Comparison of ENCODE assay signal across 8 cellular contexts in genomic region chr12:57547366-57548315, GRCh38. TPM values are rescaled to one million over a fixed set of nuclear protein-coding genes. Genes with fewer than 3 reads are reported as not detected.
DNase-seq lines count a peak whose midpoint lies in the region; ATAC-seq and TF ChIP-seq lines count a peak whose summit lies in the region.

No MANE protein-coding gene starts in this region.

- H3K9ac ChIP-seq in skeletal muscle tissue (ENCODE audit: low read depth in 1 of 3, low read length in 3 of 3): peak overlapping the region in 2 of 3 donors; percentile 56 to 60

- TF ChIP-seq CTCF in HEK293 (tag by site-specific recombination; IDR thresholded peaks at IDR 0.05) (no peak), WERI-Rb-1 (IDR thresholded peaks at IDR 0.05; ENCODE audit: low read depth, low read length) (no peak), foreskin fibroblast (IDR thresholded peaks at IDR 0.05; ENCODE audit: low read depth, low read length) (no peak)

- H3K36me3 ChIP-seq in HEK293 (ENCODE audit: control insufficient read depth in 2 of 2, insufficient read depth in 1 of 2, low read length in 2 of 2): peaks cover 4 to 28% of the 10 kb centered on the region in 2 experiments; a peak in 2 of 3 replicates
- H3K36me3 ChIP-seq in WERI-Rb-1: peaks cover 13% of the 10 kb centered on the region
- peaks cover 0 to 4% (median 0%) of the 10 kb centered on the region in 3 donors for H3K36me3 ChIP-seq in skeletal muscle tissue (ENCODE audit: control insufficient read depth in 3 of 3, insufficient read depth in 3 of 3, low read length in 3 of 3)

- H3K27ac ChIP-seq in HEK293 (ENCODE audit: extremely low read depth, low read depth, low read length): no peak overlapping the region
- no peak overlapping the region; the same call in 1 of the 2 replicates for H3K27ac ChIP-seq in WERI-Rb-1
- no peak overlapping the region for H3K27ac ChIP-seq in skeletal muscle tissue (ENCODE audit: low read depth, low read length)

- no peak for ATAC-seq in HG03378 (IDR thresholded peaks at IDR 0.05; ENCODE audit: unreplicated experiment)
- no peak for ATAC-seq in GM18519 (IDR thresholded peaks at IDR 0.05; ENCODE audit: low FRiP score, unreplicated experiment)
- no peak for ATAC-seq in GM21447 (IDR thresholded peaks at IDR 0.05; ENCODE audit: unreplicated experiment)

- POLR2A ChIA-PET in HEK293 (lab: Yijun Ruan, JAX): interaction anchor here (0.7 to 2.6 kb wide), 7 partner anchors 9 to 394 kb away, joined by 3 to 16 read pairs (median 6); partner anchors contain the start of genes ATP23, DDIT3 and MBD6

- H3K9me3 ChIP-seq in HEK293 (ENCODE audit: control insufficient read depth, insufficient read depth, low read depth, low read length): no peaks in the 10 kb centered on the region
- no peaks in the 10 kb centered on the region for H3K9me3 ChIP-seq in WERI-Rb-1 (ENCODE audit: severe bottlenecking)
- H3K9me3 ChIP-seq in skeletal muscle tissue (ENCODE audit: control insufficient read depth in 3 of 3, low read length in 3 of 3): no peaks in the 10 kb centered on the region

- H3K4me3 ChIP-seq in HEK293 (ENCODE audit: low read depth, low read length): peak overlapping the region; percentile 27
- H3K4me3 ChIP-seq in WERI-Rb-1 (ENCODE audit: low read depth, low read length): peak overlapping the region; percentile 90
- H3K4me3 ChIP-seq in foreskin fibroblast (ENCODE audit: low read depth in 1 of 2, low read length in 2 of 2): peak overlapping the region; percentile 88 to 89
- H3K4me3 ChIP-seq in skeletal muscle tissue (ENCODE audit: low read length in 3 of 3): peak overlapping the region; percentile 80 to 95 (median 84)

- DNase-seq in WERI-Rb-1 (no peak), foreskin fibroblast (no peak)
- no peak for DNase-seq in activated CD4-positive, alpha-beta T cell treated with anti-CD3 and anti-CD28 coated beads for 48 hours

- H3K4me1 ChIP-seq in HEK293 (ENCODE audit: control insufficient read depth, insufficient read depth, low read length): peaks cover 5% of the 10 kb centered on the region
- peaks cover 22 to 27% (median 25%) of the 10 kb centered on the region in 3 donors for H3K4me1 ChIP-seq in skeletal muscle tissue (ENCODE audit: control insufficient read depth in 3 of 3, insufficient read depth in 3 of 3, low read length in 3 of 3)

- no peaks in the 10 kb centered on the region for H3K27me3 ChIP-seq in WERI-Rb-1 (ENCODE audit: insufficient read depth, low read depth, severe bottlenecking)
- peaks cover 29 to 39% (median 29%) of the 10 kb centered on the region in 3 donors for H3K27me3 ChIP-seq in skeletal muscle tissue (ENCODE audit: control insufficient read depth in 3 of 3, insufficient read depth in 3 of 3, low read length in 3 of 3)

- CTCF ChIA-PET in HEK293 (lab: Yijun Ruan, JAX): interaction anchor here (1.1 to 1.9 kb wide), 3 partner anchors 36 to 75 kb away, joined by 3 to 5 read pairs (median 4); no protein-coding TSS in a partner anchor

TF ChIP-seq in HEK293, 187 proteins besides CTCF, POLR2A, EP300 and RAD21:
- TF ChIP-seq ZNF529 (tag by site-specific recombination; IDR thresholded peaks at IDR 0.05; ENCODE audit: insufficient replicate concordance) (no peak), HIC1 (tag by site-specific recombination; IDR thresholded peaks at IDR 0.05) (no peak), ZNF514 (tag by site-specific recombination; IDR thresholded peaks at IDR 0.05) (no peak), TCF7L2 (IDR thresholded peaks at IDR 0.05; ENCODE audit: borderline replicate concordance, low read depth, low read length) (no peak), ZNF626 (tag by site-specific recombination; IDR thresholded peaks at IDR 0.05) (no peak), ZNF18 (tag by site-specific recombination; IDR thresholded peaks at IDR 0.05) (no peak), ZNF600 (tag by site-specific recombination; IDR thresholded peaks at IDR 0.05) (no peak), ZBTB48 (tag by site-specific recombination; IDR thresholded peaks at IDR 0.05) (0 out of 2 replicates have a peak, but pooled peaks have one; percentile 1), ZSCAN30 (tag by site-specific recombination; IDR thresholded peaks at IDR 0.05) (no peak), ZNF549 (tag by site-specific recombination; IDR thresholded peaks at IDR 0.05) (no peak), PRDM1 (tag by site-specific recombination; IDR thresholded peaks at IDR 0.05) (peak; percentile 43; the same call in 1 of the 2 replicates)

RNA-seq across cellular contexts. Expression of gene DCTN2, which starts 0.6 kb away (rescaled TPM):
- total RNA-seq in skeletal muscle tissue: 79.9 TPM

RNA-seq across cellular contexts. Expression of gene KIF5A, which starts 2.2 kb away (rescaled TPM):
- total RNA-seq in skeletal muscle tissue: under 0.01 TPM

RNA-seq across cellular contexts. Expression of gene MBD6, which starts 25.0 kb away (rescaled TPM):
- total RNA-seq in skeletal muscle tissue: 2.6 TPM

RNA-seq across cellular contexts. Expression of gene DDIT3, which starts 27.3 kb away (rescaled TPM):
- 11.5 TPM for total RNA-seq in skeletal muscle tissue

RNA-seq across cellular contexts. Expression of gene PIP4K2C, which starts 43.4 kb away (rescaled TPM):
- 5.7 TPM for total RNA-seq in skeletal muscle tissue

Comparison
In these comparisons a context has a peak if more than half of its experiments do, and no peak if none do; other contexts are left out.
1. H3K4me3 ChIP-seq: peak in every context shown above with its lines; median percentile 90 in WERI-Rb-1; 88 in foreskin fibroblast; 84 in skeletal muscle tissue; 27 in HEK293.